Comparison of ENCODE assay signal across 8 cellular contexts in genomic region chr15:65077981-65078352, GRCh38. TPM values are rescaled to one million over a fixed set of nuclear protein-coding genes. Genes with fewer than 3 reads are reported as not detected.
DNase-seq lines count a peak whose midpoint lies in the region; ATAC-seq and TF ChIP-seq lines count a peak whose summit lies in the region.

No MANE protein-coding gene starts in this region.

- H3K79me2 ChIP-seq in hepatocyte, result no peaks in the 10 kb centered on the region

- no peak overlapping the region for H2AFZ ChIP-seq in hepatocyte

- H3K4me1 ChIP-seq in hepatocyte (ENCODE audit: insufficient read depth), result peaks cover 13% of the 10 kb centered on the region

- H4K20me1 ChIP-seq in hepatocyte (ENCODE audit: insufficient read depth, poor library complexity, severe bottlenecking), result no peaks in the 10 kb centered on the region

- H3K9me2 ChIP-seq in hepatocyte (replicated peaks; ENCODE audit: insufficient read depth), result no peaks in the 10 kb centered on the region

- no peak overlapping the region for H3K4me3 ChIP-seq in AG09309 (ENCODE audit: control insufficient read depth, low read depth, low read length)
- no peak overlapping the region for H3K4me3 ChIP-seq in hepatocyte

- H3K27ac ChIP-seq in hepatocyte, result no peak overlapping the region

- WGBS in hepatocyte (ENCODE audit: low lambda C conversion rate, missing lambda C conversion rate), result 24% methylated on average over 24 of the region's 24 CpGs

- ATAC-seq in GM21447 (IDR thresholded peaks at IDR 0.05; ENCODE audit: unreplicated experiment) (no peak), GM21786 (IDR thresholded peaks at IDR 0.05; ENCODE audit: unreplicated experiment) (no peak), HG02623 (IDR thresholded peaks at IDR 0.05; ENCODE audit: unreplicated experiment) (no peak)

- DNase-seq in AG09309 (ENCODE audit: low read depth), result no peak
- peak; percentile 6 for DNase-seq in NCI-H1092 treated with DMSO at 0.1 percent for 48 hours (lab: John Stamatoyannopoulos, UW)
- DNase-seq in activated naive CD4-positive, alpha-beta T cell treated with anti-CD3 and anti-CD28 coated beads, Interleukin-2, amount 50 U/mL, for 16 hours, result peak; percentile 60
- DNase-seq in hepatocyte (ENCODE audit: low spot score), result peak; percentile 80
- peak; percentile 28 to 48 for DNase-seq in stimulated activated CD4-positive, alpha-beta T cell treated with anti-CD3 and anti-CD28 coated beads, Interleukin-15, amount 100 ng/mL, for 48 hours (ENCODE audit: low read depth in 2 of 2)

- TF ChIP-seq CTCF in AG09309 (IDR thresholded peaks at IDR 0.05; ENCODE audit: control insufficient read depth, insufficient read depth, low read depth, low read length, missing control alignments) (peak; percentile 61), hepatocyte (IDR thresholded peaks at IDR 0.05; ENCODE audit: poor library complexity) (peak; percentile 52)

- H3K27me3 ChIP-seq in hepatocyte, result no peaks in the 10 kb centered on the region

- H3K4me2 ChIP-seq in hepatocyte, result no peak overlapping the region

- no peaks in the 10 kb centered on the region for H3K9me3 ChIP-seq in hepatocyte (ENCODE audit: low read depth)

- no peaks in the 10 kb centered on the region for H3K36me3 ChIP-seq in hepatocyte (replicated peaks; ENCODE audit: insufficient read depth, low read depth)

RNA-seq across cellular contexts. Expression of gene KBTBD13, which starts 1.4 kb away (rescaled TPM):
- total RNA-seq in hepatocyte, result not detected in 2 replicates
- polyA plus RNA-seq in hepatocyte, result 0.10 and 0.56 TPM in 2 replicates

RNA-seq across cellular contexts. Expression of gene RASL12, which starts 10.2 kb away (rescaled TPM):
- 6.4 and 6.5 TPM in 2 replicates for total RNA-seq in hepatocyte
- polyA plus RNA-seq in hepatocyte, result 4.6 and 5.1 TPM in 2 replicates

RNA-seq across cellular contexts. Expression of gene SLC51B, which starts 32.8 kb away (rescaled TPM):
- 6.5 and 8.8 TPM in 2 replicates for total RNA-seq in hepatocyte
- polyA plus RNA-seq in hepatocyte, result 5.8 and 8.6 TPM in 2 replicates

RNA-seq across cellular contexts. Expression of gene UBAP1L, which starts 37.0 kb away (rescaled TPM):
- total RNA-seq in hepatocyte, result 0.96 and 1.8 TPM in 2 replicates
- 2.5 and 3.0 TPM in 2 replicates for polyA plus RNA-seq in hepatocyte

RNA-seq across cellular contexts. Expression of gene MTFMT, which starts 48.5 kb away (rescaled TPM):
- 15.4 and 18.2 TPM in 2 replicates for total RNA-seq in hepatocyte
- 16.8 TPM in 2 replicates for polyA plus RNA-seq in hepatocyte
